ENCODE assay signal across 8 cellular contexts in the genomic region with DNA sequence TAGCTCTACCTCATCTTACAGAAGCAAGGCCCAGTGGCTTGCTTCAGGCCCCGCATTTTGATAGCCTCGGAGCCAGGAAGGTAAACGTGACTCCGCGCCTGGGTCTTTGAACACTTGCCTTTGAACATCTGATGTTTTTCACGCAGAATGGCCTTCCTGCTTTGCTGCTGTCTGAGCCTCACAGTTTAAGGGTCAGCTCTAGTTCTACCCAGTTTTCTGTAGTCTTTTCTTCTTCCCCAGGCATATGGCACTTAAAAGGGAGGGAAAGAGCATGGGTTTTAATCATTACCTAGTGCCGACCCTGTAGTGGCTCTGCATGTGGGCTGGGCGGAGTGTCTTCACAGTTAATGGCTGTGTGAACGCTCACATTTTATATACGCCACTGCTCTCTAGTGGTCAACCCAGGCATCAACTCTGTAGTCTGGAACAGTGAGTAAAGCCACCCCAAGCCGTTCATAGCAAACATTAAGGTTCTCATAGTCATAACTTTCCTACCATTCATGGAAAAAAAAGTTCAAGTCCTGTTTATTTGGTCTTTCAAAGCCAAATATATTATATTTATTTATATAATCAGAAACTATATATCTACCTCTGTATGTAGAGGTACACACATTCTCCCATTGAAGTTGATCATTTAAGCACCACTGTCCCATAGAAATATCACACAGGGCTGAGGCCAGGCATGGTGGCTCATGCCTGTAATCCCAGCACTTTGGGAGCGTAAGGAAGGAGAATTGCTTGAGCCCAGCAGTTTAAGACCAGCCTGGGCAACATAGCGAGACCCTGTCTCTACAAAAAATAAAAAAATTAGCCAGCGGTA.
DNase-seq lines count a peak whose midpoint lies in the region; ATAC-seq and TF ChIP-seq lines count a peak whose summit lies in the region.

No MANE protein-coding gene starts in this region.

- WGBS in right cardiac atrium = 35% methylated on average over 14 of the region's 14 CpGs

- intact Hi-C loops in Right ventricle myocardium inferior (cut with DNase I) (loop anchor here (1.0 to 10.0 kb wide), 4 partner anchors 24 to 652 kb away; no protein-coding TSS in a partner anchor), cardiac septum (cut with DNase I) (loop anchor here (2.0 to 5.0 kb wide), 3 partner anchors 24 to 284 kb away; no protein-coding TSS in a partner anchor), right cardiac atrium (cut with DNase I) (loop anchor here in 3 of 4 donors (5.0 kb wide), 3 partner anchors 144 to 649 kb away; a partner anchor contains a TSS), gastrocnemius medialis (cut with DNase I; ENCODE audit: low total_unique reads) (loop anchor here (1.0 to 10.0 kb wide), 7 partner anchors 24 to 662 kb away; a partner anchor contains a TSS)

- ATAC-seq in Right ventricle myocardium inferior = peak; percentile 97
- ATAC-seq in HG02870 (IDR thresholded peaks at IDR 0.05; ENCODE audit: unreplicated experiment) = peak; percentile 94
- peak; percentile 94 to 97 for ATAC-seq in right cardiac atrium
- peak; percentile 98 to 100 for ATAC-seq in gastrocnemius medialis

- no peaks in the 10 kb centered on the region for H3K4me1 ChIP-seq in right cardiac atrium (ENCODE audit: control insufficient read depth, insufficient read depth, low read length)
- peaks cover 0 to 4% of the 10 kb centered on the region in 2 donors for H3K4me1 ChIP-seq in gastrocnemius medialis

- no peaks in the 10 kb centered on the region for H3K36me3 ChIP-seq in gastrocnemius medialis

- H3K27ac ChIP-seq in right cardiac atrium (ENCODE audit: low read length) (no peak overlapping the region), gastrocnemius medialis (peak overlapping the region; percentile 61 to 69 (median 64))

- no peak for TF ChIP-seq POLR2A in gastrocnemius medialis (IDR thresholded peaks at IDR 0.05)

- H3K27me3 ChIP-seq in right cardiac atrium (ENCODE audit: control insufficient read depth, insufficient read depth) (no peaks in the 10 kb centered on the region), gastrocnemius medialis (no peaks in the 10 kb centered on the region)

- in situ Hi-C loops in gastrocnemius medialis (cut with MboI; ENCODE audit: low sequenced_read_pairs in 4 of 4) = loop anchor here (5.0 to 25.0 kb wide), 5 partner anchors 279 to 654 kb away; a partner anchor contains a TSS

- peak; percentile 81 to 93 (median 87) for TF ChIP-seq CTCF in gastrocnemius medialis (IDR thresholded peaks at IDR 0.05 in 4 of 5, conservative IDR thresholded peaks at IDR 0.05 in 1 of 5)

- H3K4me3 ChIP-seq in right cardiac atrium (ENCODE audit: low read length) (no peak overlapping the region), gastrocnemius medialis (no peak overlapping the region)

- DNase-seq in Right ventricle myocardium inferior (ENCODE audit: missing footprints) = no peak
- no peak for DNase-seq in cardiac septum (ENCODE audit: low spot score)
- peak; percentile 79 for DNase-seq in NCI-H146 (lab: John Stamatoyannopoulos, UW)
- peak; percentile 77 for DNase-seq in SW480 (ENCODE audit: low spot score)
- DNase-seq in amniotic epithelial cell (ENCODE audit: low read depth) = peak; percentile 65
- DNase-seq in right cardiac atrium = peak; percentile 55 to 83 (median 60)
- DNase-seq in gastrocnemius medialis = peak; percentile 48 to 67

- H3K9me3 ChIP-seq in right cardiac atrium (ENCODE audit: control insufficient read depth, low read length) (no peaks in the 10 kb centered on the region), gastrocnemius medialis (peaks cover 0 to 12% (median 0%) of the 10 kb centered on the region in 3 donors)

Comparison
In these comparisons a context has a peak if more than half of its experiments do, and no peak if none do; other contexts are left out.
1. DNase-seq: peak in NCI-H146 (single experiment), SW480 (single experiment), amniotic epithelial cell (single experiment), right cardiac atrium (3 of 3) and gastrocnemius medialis (2 of 2); none in Right ventricle myocardium inferior (single experiment) and cardiac septum (single experiment).
2. Peak in every context shown above with its lines, with median percentiles within 50 percentile points of each other: ATAC-seq.